Comparison of ENCODE assay signal across 13 cellular contexts in the genomic region with DNA sequence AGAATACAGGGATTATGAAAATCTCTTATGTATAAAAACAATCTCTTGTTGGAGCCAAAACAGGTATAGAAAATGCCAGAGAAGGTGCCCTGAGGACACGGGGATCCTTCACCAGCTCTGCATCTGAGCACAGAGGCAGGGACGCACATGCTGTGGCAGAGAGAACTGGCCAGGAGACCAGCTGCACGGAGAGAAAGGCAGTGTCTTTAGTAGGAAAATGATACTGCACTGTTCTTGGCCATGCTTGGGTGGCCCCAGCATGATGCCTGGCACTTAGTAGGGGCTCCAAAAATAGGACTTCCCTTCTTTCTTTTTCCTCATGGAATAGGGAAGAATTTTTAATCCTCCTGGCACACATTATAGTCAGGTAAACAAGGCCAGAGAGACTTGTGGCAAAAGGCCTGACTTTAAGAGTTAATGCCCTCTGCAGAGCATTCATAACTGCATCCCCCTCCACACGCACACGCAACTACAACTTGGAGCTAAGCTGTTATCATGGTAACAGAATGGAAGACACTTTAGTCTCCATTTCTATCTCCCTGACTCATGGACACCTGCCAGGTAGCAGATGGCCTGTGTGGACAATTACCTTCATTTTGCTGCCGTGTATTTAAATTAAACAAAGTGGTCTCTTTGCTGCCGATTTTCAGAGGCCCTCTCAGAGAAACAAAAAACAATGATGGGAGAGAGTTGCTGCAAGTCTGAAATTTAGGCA. TPM values are rescaled to one million over a fixed set of nuclear protein-coding genes. Genes with fewer than 3 reads are reported as not detected.
A peak's percentile ranks its signal among the peaks of the same experiment; 100 is the strongest.
DNase-seq lines count a peak whose midpoint lies in the region; ATAC-seq and TF ChIP-seq lines count a peak whose summit lies in the region.
"Had no signal": no experiment of that assay in that cellular context is flagged by ENCODE, and none has a peak within 500 bp of the region (broad histone marks: within the 10 kb centered on the region; RNA-seq: fewer than 3 reads in every experiment).

No MANE protein-coding gene starts in this region.

- no peaks in the 10 kb centered on the region for H3K4me1 ChIP-seq in mammary epithelial cell (ENCODE audit: insufficient read depth, low read length)
- H3K4me1 ChIP-seq: tibial nerve had no signal

- in situ Hi-C loops in mammary epithelial cell (cut with MboI; ENCODE audit: low sequenced_read_pairs in 2 of 2) = no loop called here

- H4K20me1 ChIP-seq in mammary epithelial cell (ENCODE audit: insufficient read depth, low read length) = peaks cover 2% of the 10 kb centered on the region

- H3K9ac ChIP-seq in mammary epithelial cell (ENCODE audit: insufficient read depth, low read length) = no peak overlapping the region

- POLR2A ChIA-PET in activated CD8-positive, alpha-beta T cell treated with anti-CD3 and anti-CD28 coated beads, Interleukin-2, amount 10 ng/mL, durations not matched to agents 7 days and 5 days (lab: Charles Lee) = no interaction called here
- POLR2A ChIA-PET in activated CD8-positive, alpha-beta T cell treated with anti-CD3 and anti-CD28 coated beads for 36 hours (lab: Charles Lee) = interaction anchor here (1.4 to 2.2 kb wide), 2 partner anchors 24 to 73 kb away, joined by 4 to 11 read pairs; no protein-coding TSS in a partner anchor

- no peak for TF ChIP-seq CTCF in activated CD8-positive, alpha-beta T cell treated with anti-CD3 and anti-CD28 coated beads for 36 hours (IDR thresholded peaks at IDR 0.05)
- TF ChIP-seq CTCF in mammary epithelial cell (conservative IDR thresholded peaks at IDR 0.05 in 1 of 2, IDR thresholded peaks at IDR 0.05 in 1 of 2; ENCODE audit: extremely low read depth in 1 of 2, insufficient read depth in 1 of 2, low read depth in 1 of 2, low read length in 2 of 2) = no peak

- no peak overlapping the region for H2AFZ ChIP-seq in mammary epithelial cell (ENCODE audit: low read depth, low read length)

- H3K4me3 ChIP-seq in mammary epithelial cell (replicated peaks in 1 of 3; ENCODE audit: insufficient read depth in 1 of 3, low read depth in 2 of 3, low read length in 3 of 3) = no peak overlapping the region
- H3K4me3 ChIP-seq: dorsolateral prefrontal cortex, tibial nerve had no signal

- no peak for DNase-seq in activated CD8-positive, alpha-beta T cell treated with anti-CD3 and anti-CD28 coated beads, Interleukin-2, amount 10 ng/mL, durations not matched to agents 7 days and 5 days
- no peak for DNase-seq in activated CD8-positive, alpha-beta T cell treated with anti-CD3 and anti-CD28 coated beads for 36 hours
- DNase-seq in NCI-H146 treated with DMSO at 0.1 percent for 48 hours (lab: John Stamatoyannopoulos, UW; ENCODE audit: unreplicated experiment) (peak; percentile 97), NCI-H748 treated with DMSO at 0.1 percent for 48 hours (lab: John Stamatoyannopoulos, UW) (peak; percentile 89), posterior vena cava (ENCODE audit: low spot score) (peak; percentile 11), mammary epithelial cell (no peak), mucosa of gallbladder (ENCODE audit: low spot score) (no peak)
- DNase-seq: activated CD8-positive, alpha-beta memory T cell treated with anti-CD3 and anti-CD28 coated beads, Interleukin-2, amount 50 U/mL, for 4 hours; RPMI8226 had no signal

- dilution Hi-C loops in mammary epithelial cell (cut with HindIII; ENCODE audit: low sequenced_read_pairs) = no loop called here

- no peaks in the 10 kb centered on the region for H3K79me2 ChIP-seq in mammary epithelial cell (ENCODE audit: insufficient read depth, low read length)

- no peaks in the 10 kb centered on the region for H3K9me3 ChIP-seq in mammary epithelial cell (replicated peaks; ENCODE audit: insufficient read depth, low read length)
- H3K9me3 ChIP-seq: tibial nerve had no signal

- no peak overlapping the region for H3K27ac ChIP-seq in mammary epithelial cell (ENCODE audit: insufficient read depth, low read depth, low read length)
- H3K27ac ChIP-seq: tibial nerve had no signal

- no peaks in the 10 kb centered on the region for H3K9me3 Mint-ChIP-seq in activated CD8-positive, alpha-beta T cell treated with anti-CD3 and anti-CD28 coated beads, Interleukin-2, amount 10 ng/mL, durations not matched to agents 7 days and 5 days (ENCODE audit: insufficient read depth)
- H3K9me3 Mint-ChIP-seq in activated CD8-positive, alpha-beta T cell treated with anti-CD3 and anti-CD28 coated beads for 36 hours = no peaks in the 10 kb centered on the region
- H3K9me3 Mint-ChIP-seq: nephron had no signal

- no peaks in the 10 kb centered on the region for H3K27me3 ChIP-seq in mammary epithelial cell (ENCODE audit: insufficient read depth, low read length)
- H3K27me3 ChIP-seq: dorsolateral prefrontal cortex, tibial nerve had no signal

- CTCF ChIA-PET in activated CD8-positive, alpha-beta T cell treated with anti-CD3 and anti-CD28 coated beads, Interleukin-2, amount 10 ng/mL, durations not matched to agents 7 days and 5 days (lab: Charles Lee) = interaction anchor here (0.9 to 5.7 kb wide), 4 partner anchors 16 to 39 kb away, joined by 3 to 28 read pairs (median 14); no protein-coding TSS in a partner anchor
- CTCF ChIA-PET in activated CD8-positive, alpha-beta T cell treated with anti-CD3 and anti-CD28 coated beads for 36 hours (lab: Charles Lee) = interaction anchor here (1.0 kb wide), 1 partner anchor 39 kb away, joined by 3 read pairs; no protein-coding TSS in a partner anchor
- CTCF ChIA-PET in mammary epithelial cell (lab: Charles Lee; ENCODE audit: low non-redundant PET) = no interaction called here

- peak overlapping the region; percentile 98 for H3K27ac Mint-ChIP-seq in activated CD8-positive, alpha-beta T cell treated with anti-CD3 and anti-CD28 coated beads, Interleukin-2, amount 10 ng/mL, durations not matched to agents 7 days and 5 days
- H3K27ac Mint-ChIP-seq in activated CD8-positive, alpha-beta T cell treated with anti-CD3 and anti-CD28 coated beads for 36 hours = no peak overlapping the region
- H3K27ac Mint-ChIP-seq: nephron had no signal

- ATAC-seq in activated CD8-positive, alpha-beta T cell treated with anti-CD3 and anti-CD28 coated beads, Interleukin-2, amount 10 ng/mL, durations not matched to agents 7 days and 5 days = no peak
- ATAC-seq in activated CD8-positive, alpha-beta T cell treated with anti-CD3 and anti-CD28 coated beads for 36 hours = no peak
- ATAC-seq in GM19324 (IDR thresholded peaks at IDR 0.05; ENCODE audit: low FRiP score, unreplicated experiment) = no peak

- H3K36me3 Mint-ChIP-seq in activated CD8-positive, alpha-beta T cell treated with anti-CD3 and anti-CD28 coated beads, Interleukin-2, amount 10 ng/mL, durations not matched to agents 7 days and 5 days (ENCODE audit: low read depth) = peaks cover 10% of the 10 kb centered on the region
- H3K36me3 Mint-ChIP-seq in activated CD8-positive, alpha-beta T cell treated with anti-CD3 and anti-CD28 coated beads for 36 hours (ENCODE audit: low read depth) = no peaks in the 10 kb centered on the region

- H3K4me1 Mint-ChIP-seq in activated CD8-positive, alpha-beta T cell treated with anti-CD3 and anti-CD28 coated beads, Interleukin-2, amount 10 ng/mL, durations not matched to agents 7 days and 5 days (ENCODE audit: low read depth) = peaks cover 41% of the 10 kb centered on the region
- peaks cover 26% of the 10 kb centered on the region for H3K4me1 Mint-ChIP-seq in activated CD8-positive, alpha-beta T cell treated with anti-CD3 and anti-CD28 coated beads for 36 hours (ENCODE audit: low read depth)

- H3K4me2 ChIP-seq in mammary epithelial cell (ENCODE audit: insufficient read depth, low read depth, low read length) = no peak overlapping the region

- 72% methylated on average over 7 of the region's 7 CpGs for WGBS in mammary epithelial cell (ENCODE audit: low coverage, missing lambda C conversion rate)

- intact Hi-C loops in activated CD8-positive, alpha-beta T cell treated with anti-CD3 and anti-CD28 coated beads for 36 hours (cut with micrococcal nuclease) = no loop called here
- intact Hi-C loops in posterior vena cava (cut with DNase I) = no loop called here
- intact Hi-C loops in mammary epithelial cell (cut with micrococcal nuclease) = no loop called here

- BruUV-seq in mammary epithelial cell (replicated peaks; lab: Mats Ljungman, UMichigan) = no TSS peak

- no peaks in the 10 kb centered on the region for H3K27me3 Mint-ChIP-seq in activated CD8-positive, alpha-beta T cell treated with anti-CD3 and anti-CD28 coated beads, Interleukin-2, amount 10 ng/mL, durations not matched to agents 7 days and 5 days (ENCODE audit: low read depth)
- no peaks in the 10 kb centered on the region for H3K27me3 Mint-ChIP-seq in activated CD8-positive, alpha-beta T cell treated with anti-CD3 and anti-CD28 coated beads for 36 hours

- H3K4me3 Mint-ChIP-seq in activated CD8-positive, alpha-beta T cell treated with anti-CD3 and anti-CD28 coated beads, Interleukin-2, amount 10 ng/mL, durations not matched to agents 7 days and 5 days = no peak overlapping the region
- no peak overlapping the region for H3K4me3 Mint-ChIP-seq in activated CD8-positive, alpha-beta T cell treated with anti-CD3 and anti-CD28 coated beads for 36 hours
- H3K4me3 Mint-ChIP-seq: nephron had no signal

- no peaks in the 10 kb centered on the region for H3K36me3 ChIP-seq in mammary epithelial cell (ENCODE audit: insufficient read depth, low read length)
- H3K36me3 ChIP-seq: tibial nerve had no signal

RNA-seq across cellular contexts. Expression of a gene that starts 59.7 kb away (rescaled TPM):
- 10 to 100 TPM; 76.4 to 79.8 TPM for total RNA-seq in activated CD8-positive, alpha-beta T cell treated with anti-CD3 and anti-CD28 coated beads, Interleukin-2, amount 10 ng/mL, durations not matched to agents 7 days and 5 days
- total RNA-seq in activated CD8-positive, alpha-beta T cell treated with anti-CD3 and anti-CD28 coated beads for 36 hours = 10 to 100 TPM; 84.8 to 97.8 TPM
- total RNA-seq in posterior vena cava (10 to 100 TPM; 25.9 to 26.3 TPM), mammary epithelial cell (10 to 100 TPM in 1 of 2 donors, 1 to 10 TPM in 1; 9.6 to 14.2 TPM), mucosa of gallbladder (51.2 TPM)
- polyA plus RNA-seq in mammary epithelial cell = 1.7 TPM
- polyA minus RNA-seq in mammary epithelial cell = 31.7 TPM

Comparison
In these comparisons a context has a peak if more than half of its experiments do, and no peak if none do; other contexts are left out.
1. DNase-seq: peak in NCI-H146 treated with DMSO at 0.1 percent for 48 hours (single experiment), NCI-H748 treated with DMSO at 0.1 percent for 48 hours (single experiment) and posterior vena cava (single experiment); none in activated CD8-positive, alpha-beta T cell treated with anti-CD3 and anti-CD28 coated beads, Interleukin-2, amount 10 ng/mL, durations not matched to agents 7 days and 5 days (single experiment), activated CD8-positive, alpha-beta T cell treated with anti-CD3 and anti-CD28 coated beads for 36 hours (single experiment), mammary epithelial cell (single experiment) and mucosa of gallbladder (single experiment).